16 cellular contexts compared by ENCODE assay signal in genomic region chr17:66450857-66451158, GRCh38.
A peak's percentile ranks its signal among the peaks of the same experiment; 100 is the strongest.
DNase-seq lines count a peak whose midpoint lies in the region; TF ChIP-seq lines count a peak whose summit lies in the region.
"Had no signal": no experiment of that assay in that cellular context is flagged by ENCODE, and none has a peak within 500 bp of the region (broad histone marks: within the 10 kb centered on the region; RNA-seq: fewer than 3 reads in every experiment).

No MANE protein-coding gene starts in this region.

- H3K36me3 ChIP-seq in BLaER1 treated with 17β-estradiol and CSF1 and Interleukin-3, amounts not matched to agents 10 nM and 100 nM, result peaks cover 0 to 32% (median 0%) of the 10 kb centered on the region in 11 experiments; a peak in 6 of 22 replicates
- H3K36me3 ChIP-seq in HUES48 (ENCODE audit: control insufficient read depth, insufficient read depth, low read length) (no peaks in the 10 kb centered on the region), BE2C (no peaks in the 10 kb centered on the region; the same call in 1 of the 2 replicates)

- CTCF ChIA-PET in activated CD4-positive, alpha-beta memory T cell treated with anti-CD3 and anti-CD28 coated beads for 36 hours (lab: Charles Lee), result interaction anchor here (0.9 kb wide), 1 partner anchor 15 kb away, joined by 3 read pairs; no protein-coding TSS in a partner anchor
- CTCF ChIA-PET in activated CD4-positive, alpha-beta memory T cell treated with anti-CD3 and anti-CD28 coated beads, Interleukin-2, amount 10 ng/mL, durations not matched to agents 7 days and 5 days (lab: Charles Lee), result no interaction called here

- DNase-seq in activated CD4-positive, alpha-beta memory T cell treated with anti-CD3 and anti-CD28 coated beads for 36 hours, result no peak
- DNase-seq in activated CD4-positive, alpha-beta memory T cell treated with anti-CD3 and anti-CD28 coated beads, Interleukin-2, amount 10 ng/mL, durations not matched to agents 7 days and 5 days, result no peak
- no peak for DNase-seq in activated naive CD8-positive, alpha-beta T cell treated with anti-CD3 and anti-CD28 coated beads for 36 hours
- DNase-seq in BE2C, result no peak
- DNase-seq in NCI-H1694 (lab: John Stamatoyannopoulos, UW), result no peak
- no peak for DNase-seq in MV-4-11 (lab: John Stamatoyannopoulos, UW)
- DNase-seq: AML-193; CD8-positive, alpha-beta memory T cell; GM23248; NCI-H1930; NCI-H2171 treated with DMSO at 0.1 percent for 48 hours; SHP77 had no signal

- H3K27ac Mint-ChIP-seq in activated CD4-positive, alpha-beta memory T cell treated with anti-CD3 and anti-CD28 coated beads for 36 hours, result peak overlapping the region; percentile 16
- H3K27ac Mint-ChIP-seq in activated CD4-positive, alpha-beta memory T cell treated with anti-CD3 and anti-CD28 coated beads, Interleukin-2, amount 10 ng/mL, durations not matched to agents 7 days and 5 days, result no peak overlapping the region
- peak overlapping the region; percentile 54 for H3K27ac Mint-ChIP-seq in activated naive CD8-positive, alpha-beta T cell treated with anti-CD3 and anti-CD28 coated beads for 36 hours

- H3K4me2 ChIP-seq in BLaER1 treated with 17β-estradiol and CSF1 and Interleukin-3, amounts not matched to agents 10 nM and 100 nM, result peak overlapping the region; percentile 38 to 69 (median 55); a peak in 21 of 22 replicates

- no peak for TF ChIP-seq CTCF in BE2C (IDR thresholded peaks at IDR 0.05; ENCODE audit: low read depth, low read length)

- H3K4me3 Mint-ChIP-seq in activated CD4-positive, alpha-beta memory T cell treated with anti-CD3 and anti-CD28 coated beads for 36 hours, result no peak overlapping the region
- H3K4me3 Mint-ChIP-seq in activated CD4-positive, alpha-beta memory T cell treated with anti-CD3 and anti-CD28 coated beads, Interleukin-2, amount 10 ng/mL, durations not matched to agents 7 days and 5 days, result no peak overlapping the region
- H3K4me3 Mint-ChIP-seq in activated naive CD8-positive, alpha-beta T cell treated with anti-CD3 and anti-CD28 coated beads for 36 hours, result no peak overlapping the region
- H3K4me3 Mint-ChIP-seq: CD8-positive, alpha-beta memory T cell had no signal

- H3K27ac ChIP-seq in BLaER1 treated with 17β-estradiol and CSF1 and Interleukin-3, amounts not matched to agents 10 nM and 100 nM, result no peak overlapping the region
- peak overlapping the region; percentile 1 for H3K27ac ChIP-seq in HUES48 (ENCODE audit: low read depth, low read length)
- H3K27ac ChIP-seq: GM23248, HL-60 had no signal

- H3K27me3 ChIP-seq in BLaER1 treated with 17β-estradiol and CSF1 and Interleukin-3, amounts not matched to agents 10 nM and 100 nM, result no peaks in the 10 kb centered on the region
- H3K27me3 ChIP-seq in HUES48 (ENCODE audit: control insufficient read depth, insufficient read depth, low read length), result no peaks in the 10 kb centered on the region
- no peaks in the 10 kb centered on the region for H3K27me3 ChIP-seq in BE2C

- peaks cover 34 to 66% (median 37%) of the 10 kb centered on the region in 10 experiments for H3K4me1 ChIP-seq in BLaER1 treated with 17β-estradiol and CSF1 and Interleukin-3, amounts not matched to agents 10 nM and 100 nM
- H3K4me1 ChIP-seq in HUES48 (ENCODE audit: control insufficient read depth, insufficient read depth, low read length) (peaks cover 42% of the 10 kb centered on the region), BE2C (peaks cover 11% of the 10 kb centered on the region)

- POLR2A ChIA-PET in activated CD4-positive, alpha-beta memory T cell treated with anti-CD3 and anti-CD28 coated beads for 36 hours (lab: Charles Lee), result no interaction called here
- POLR2A ChIA-PET in activated CD4-positive, alpha-beta memory T cell treated with anti-CD3 and anti-CD28 coated beads, Interleukin-2, amount 10 ng/mL, durations not matched to agents 7 days and 5 days (lab: Charles Lee), result no interaction called here

- peaks cover 49% of the 10 kb centered on the region for H3K4me1 Mint-ChIP-seq in activated CD4-positive, alpha-beta memory T cell treated with anti-CD3 and anti-CD28 coated beads for 36 hours (ENCODE audit: low read depth)
- peaks cover 10% of the 10 kb centered on the region for H3K4me1 Mint-ChIP-seq in activated CD4-positive, alpha-beta memory T cell treated with anti-CD3 and anti-CD28 coated beads, Interleukin-2, amount 10 ng/mL, durations not matched to agents 7 days and 5 days
- H3K4me1 Mint-ChIP-seq in activated naive CD8-positive, alpha-beta T cell treated with anti-CD3 and anti-CD28 coated beads for 36 hours, result peaks cover 41% of the 10 kb centered on the region

- no peak overlapping the region for H3K4me3 ChIP-seq in BLaER1 treated with 17β-estradiol and CSF1 and Interleukin-3, amounts not matched to agents 10 nM and 100 nM
- H3K4me3 ChIP-seq in HUES48 (ENCODE audit: low read depth, low read length) (no peak overlapping the region), BE2C (ENCODE audit: low read depth, low read length) (no peak overlapping the region)
- H3K4me3 ChIP-seq: A549, GM23248 had no signal

- H3K9me3 Mint-ChIP-seq in activated CD4-positive, alpha-beta memory T cell treated with anti-CD3 and anti-CD28 coated beads for 36 hours, result peaks cover 2% of the 10 kb centered on the region
- peaks cover 9% of the 10 kb centered on the region for H3K9me3 Mint-ChIP-seq in activated CD4-positive, alpha-beta memory T cell treated with anti-CD3 and anti-CD28 coated beads, Interleukin-2, amount 10 ng/mL, durations not matched to agents 7 days and 5 days
- peaks cover 3% of the 10 kb centered on the region for H3K9me3 Mint-ChIP-seq in activated naive CD8-positive, alpha-beta T cell treated with anti-CD3 and anti-CD28 coated beads for 36 hours
- H3K9me3 Mint-ChIP-seq: CD8-positive, alpha-beta memory T cell had no signal

- H3K9me3 ChIP-seq in BLaER1 treated with 17β-estradiol and CSF1 and Interleukin-3, amounts not matched to agents 10 nM and 100 nM (replicated peaks in 1 of 11), result peaks cover 2 to 24% (median 8%) of the 10 kb centered on the region in 11 experiments; a peak in 19 of 22 replicates
- no peaks in the 10 kb centered on the region for H3K9me3 ChIP-seq in HUES48 (ENCODE audit: control insufficient read depth, insufficient read depth, low read length)
- H3K9me3 ChIP-seq in BE2C, result no peaks in the 10 kb centered on the region
- H3K9me3 ChIP-seq: A549 had no signal

- H3K27me3 Mint-ChIP-seq in activated CD4-positive, alpha-beta memory T cell treated with anti-CD3 and anti-CD28 coated beads for 36 hours, result no peaks in the 10 kb centered on the region
- no peaks in the 10 kb centered on the region for H3K27me3 Mint-ChIP-seq in activated CD4-positive, alpha-beta memory T cell treated with anti-CD3 and anti-CD28 coated beads, Interleukin-2, amount 10 ng/mL, durations not matched to agents 7 days and 5 days
- no peaks in the 10 kb centered on the region for H3K27me3 Mint-ChIP-seq in activated naive CD8-positive, alpha-beta T cell treated with anti-CD3 and anti-CD28 coated beads for 36 hours

- intact Hi-C loops in activated CD4-positive, alpha-beta memory T cell treated with anti-CD3 and anti-CD28 coated beads for 36 hours (cut with micrococcal nuclease), result no loop called here

- H3K9ac ChIP-seq in BLaER1 treated with 17β-estradiol and CSF1 and Interleukin-3, amounts not matched to agents 10 nM and 100 nM, result no peak overlapping the region
- no peak overlapping the region for H3K9ac ChIP-seq in HUES48 (ENCODE audit: low read depth, low read length)
- H3K9ac ChIP-seq: GM23248 had no signal

- H4K20me1 ChIP-seq in BLaER1 treated with 17β-estradiol and CSF1 and Interleukin-3, amounts not matched to agents 10 nM and 100 nM, result peaks cover 0 to 30% (median 0%) of the 10 kb centered on the region in 11 experiments; a peak in 4 of 22 replicates

- H3K36me3 Mint-ChIP-seq in activated CD4-positive, alpha-beta memory T cell treated with anti-CD3 and anti-CD28 coated beads for 36 hours, result peaks cover 18% of the 10 kb centered on the region
- peaks cover 42% of the 10 kb centered on the region for H3K36me3 Mint-ChIP-seq in activated CD4-positive, alpha-beta memory T cell treated with anti-CD3 and anti-CD28 coated beads, Interleukin-2, amount 10 ng/mL, durations not matched to agents 7 days and 5 days (ENCODE audit: low read depth)
- peaks cover 37% of the 10 kb centered on the region for H3K36me3 Mint-ChIP-seq in activated naive CD8-positive, alpha-beta T cell treated with anti-CD3 and anti-CD28 coated beads for 36 hours
